ENCODE assay signal across 1 cellular context in genomic region chr20:50415516-50416268, GRCh38.
TF ChIP-seq lines count a peak whose summit lies in the region.

No MANE protein-coding gene starts in this region.

TF ChIP-seq in HepG2, 621 proteins besides CTCF, POLR2A, EP300 and RAD21 (continued from another document and continues in another):
- TF ChIP-seq CHD2 (IDR thresholded peaks at IDR 0.05; ENCODE audit: low read depth, low read length) (no peak), ZNF619 (CRISPR knock-in tag; IDR thresholded peaks at IDR 0.05) (peak; percentile 96), ZNF337 (CRISPR knock-in tag; IDR thresholded peaks at IDR 0.05; ENCODE audit: borderline replicate concordance, low read depth) (no peak), ZNF766 (CRISPR knock-in tag; IDR thresholded peaks at IDR 0.05; ENCODE audit: borderline replicate concordance) (no peak), ZNF775 (CRISPR knock-in tag; IDR thresholded peaks at IDR 0.05; ENCODE audit: borderline replicate concordance) (no peak), SSRP1 (CRISPR knock-in tag; IDR thresholded peaks at IDR 0.05) (no peak), RBFOX2 (IDR thresholded peaks at IDR 0.05; ENCODE audit: low read depth, low read length) (peak; percentile 96), ZBTB4 (CRISPR knock-in tag; IDR thresholded peaks at IDR 0.05; ENCODE audit: borderline replicate concordance) (no peak; the same call in 1 of the 2 replicates), BRD4 (CRISPR knock-in tag; IDR thresholded peaks at IDR 0.05) (peak; percentile 99), ZNF335 (CRISPR knock-in tag; IDR thresholded peaks at IDR 0.05) (no peak; the same call in 1 of the 2 replicates), FOXP1 (IDR thresholded peaks at IDR 0.05) (peak; percentile 45; the same call in 1 of the 2 replicates), FOXP1 (CRISPR knock-in tag; IDR thresholded peaks at IDR 0.05) (0 out of 2 replicates have a peak, but pooled peaks have one; percentile 8), ZNF569 (CRISPR knock-in tag; IDR thresholded peaks at IDR 0.05; ENCODE audit: borderline replicate concordance) (peak; percentile 73; the same call in 1 of the 2 replicates), NR3C1 (CRISPR knock-in tag; IDR thresholded peaks at IDR 0.05) (no peak), ZBTB42 (CRISPR knock-in tag; IDR thresholded peaks at IDR 0.05) (peak; percentile 90), ZKSCAN1 (IDR thresholded peaks at IDR 0.05; ENCODE audit: low read length) (peak; percentile 45; the same call in 1 of the 2 replicates), FUBP1 (CRISPR knock-in tag; IDR thresholded peaks at IDR 0.05; ENCODE audit: borderline replicate concordance) (no peak; the same call in 1 of the 2 replicates), ZNF44 (CRISPR knock-in tag; IDR thresholded peaks at IDR 0.05) (no peak), GLI4 (CRISPR knock-in tag; IDR thresholded peaks at IDR 0.05; ENCODE audit: borderline replicate concordance) (no peak; the same call in 1 of the 2 replicates), NAIF1 (CRISPR knock-in tag; IDR thresholded peaks at IDR 0.05; ENCODE audit: borderline replicate concordance) (no peak), ATF4 (CRISPR knock-in tag; IDR thresholded peaks at IDR 0.05) (no peak), SIN3B (IDR thresholded peaks at IDR 0.05; ENCODE audit: low read length) (no peak), CBX1 (IDR thresholded peaks at IDR 0.05; ENCODE audit: low read depth) (no peak), HNF1A (IDR thresholded peaks at IDR 0.05; ENCODE audit: low read depth) (no peak), HNF1A (CRISPR knock-in tag; IDR thresholded peaks at IDR 0.05; ENCODE audit: borderline replicate concordance) (peak; percentile 52; the same call in 1 of the 2 replicates), MAFK (conservative IDR thresholded peaks at IDR 0.05 in 1 of 2, IDR thresholded peaks at IDR 0.05 in 1 of 2; ENCODE audit: low read length in 2 of 2) (0 out of 4 replicates have a peak, but pooled peaks of 1 of the 2 experiments have one; percentile 1), STAG1 (CRISPR knock-in tag; IDR thresholded peaks at IDR 0.05) (peak; percentile 30; the same call in 1 of the 2 replicates), TFDP2 (CRISPR knock-in tag; IDR thresholded peaks at IDR 0.05) (peak; percentile 68; the same call in 1 of the 2 replicates), HNF1B (CRISPR knock-in tag; IDR thresholded peaks at IDR 0.05) (peak; percentile 92), FOSL2 (CRISPR knock-in tag; IDR thresholded peaks at IDR 0.05) (peak; percentile 67), LBX2 (CRISPR knock-in tag; IDR thresholded peaks at IDR 0.05; ENCODE audit: borderline replicate concordance) (no peak), ZFP62 (CRISPR knock-in tag; IDR thresholded peaks at IDR 0.05) (no peak), ZHX1 (CRISPR knock-in tag; IDR thresholded peaks at IDR 0.05; ENCODE audit: low read depth) (no peak), HMGA1 (CRISPR knock-in tag; conservative IDR thresholded peaks at IDR 0.05) (no peak), BHLHE40 (IDR thresholded peaks at IDR 0.05; ENCODE audit: low read length) (no peak), HDAC1 (CRISPR knock-in tag; IDR thresholded peaks at IDR 0.05) (peak; percentile 56; the same call in 1 of the 2 replicates), ZNF660 (CRISPR knock-in tag; IDR thresholded peaks at IDR 0.05; ENCODE audit: borderline replicate concordance, low read depth) (no peak), ZNF839 (CRISPR knock-in tag; IDR thresholded peaks at IDR 0.05; ENCODE audit: borderline replicate concordance) (no peak; the same call in 1 of the 2 replicates), MIER3 (CRISPR knock-in tag; IDR thresholded peaks at IDR 0.05; ENCODE audit: borderline replicate concordance) (peak; percentile 47; the same call in 1 of the 2 replicates), MIXL1 (CRISPR knock-in tag; IDR thresholded peaks at IDR 0.05) (peak; percentile 59; the same call in 1 of the 2 replicates), ZNF761 (CRISPR knock-in tag; conservative IDR thresholded peaks at IDR 0.05) (no peak), ZNF576 (CRISPR knock-in tag; IDR thresholded peaks at IDR 0.05) (peak; percentile 73; the same call in 1 of the 2 replicates), PCBP1 (IDR thresholded peaks at IDR 0.05; ENCODE audit: borderline replicate concordance, low read depth, low read length) (no peak), AKAP8 (CRISPR knock-in tag; IDR thresholded peaks at IDR 0.05) (no peak; the same call in 1 of the 2 replicates), ATF3 (CRISPR knock-in tag; IDR thresholded peaks at IDR 0.05) (no peak), KDM2A (CRISPR knock-in tag; IDR thresholded peaks at IDR 0.05; ENCODE audit: borderline replicate concordance, low read depth) (no peak; the same call in 1 of the 2 replicates)
